In the genomic region with DNA sequence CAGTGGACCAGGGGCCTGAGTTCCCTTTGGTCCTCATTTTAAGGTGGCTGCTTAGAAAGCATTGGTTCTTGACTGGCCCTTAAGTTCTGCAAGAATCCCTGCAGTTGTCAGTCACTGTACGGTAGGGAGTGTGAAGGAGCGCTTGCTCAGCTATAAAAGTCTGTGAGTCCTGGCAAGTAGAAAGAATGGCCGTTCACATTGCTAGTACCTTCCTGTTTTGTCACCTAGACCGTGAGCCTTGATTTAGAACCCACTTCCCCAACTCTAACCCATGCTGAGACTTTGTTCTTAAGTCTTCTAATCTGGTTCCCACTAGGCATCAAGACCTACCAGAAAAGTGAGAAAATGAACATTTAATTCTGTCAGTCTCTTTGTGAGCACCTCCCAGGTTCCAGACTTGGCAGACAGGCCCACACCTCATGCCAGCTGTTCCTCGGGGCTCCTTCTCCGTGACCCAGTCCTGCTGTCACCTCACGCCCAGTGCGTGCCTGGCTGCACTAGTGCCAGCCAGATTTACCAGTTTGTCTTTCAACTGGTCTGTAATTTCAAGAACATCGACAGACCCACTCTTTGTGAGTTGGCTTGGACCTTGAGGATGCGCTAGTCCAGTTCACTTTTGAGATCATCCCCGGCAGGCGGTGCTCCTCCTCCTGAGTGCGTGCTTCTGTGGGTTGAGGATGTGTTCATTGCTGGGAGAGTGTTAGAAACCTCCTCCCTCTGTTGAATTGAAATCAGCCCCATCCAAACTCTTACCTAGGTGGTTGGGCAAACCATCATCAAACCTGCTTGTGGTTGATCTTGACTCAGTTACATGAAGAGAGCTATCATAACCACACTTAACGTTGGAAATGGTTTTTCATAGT, we compare ENCODE assay signal across 13 cellular contexts.
DNase-seq lines count a peak whose midpoint lies in the region; ATAC-seq, FAIRE-seq and TF ChIP-seq lines count a peak whose summit lies in the region.
"Had no signal": no experiment of that assay in that cellular context is flagged by ENCODE, and none has a peak within 500 bp of the region (broad histone marks: within the 10 kb centered on the region; RNA-seq: fewer than 3 reads in every experiment).

No MANE protein-coding gene starts in this region.

- no peak for FAIRE-seq in GM12891 (lab: Jason Lieb, UNC)
- FAIRE-seq: endometrium had no signal

- H3K4me3 ChIP-seq in Karpas-422 (ENCODE audit: low read length): no peak overlapping the region
- H3K4me3 ChIP-seq: breast epithelium, smooth muscle cell had no signal

- no peak for TF ChIP-seq CTCF in nephron progenitor cell (IDR thresholded peaks at IDR 0.05)

- H3K9ac ChIP-seq in Karpas-422 (ENCODE audit: low read length): no peak overlapping the region

- no peak overlapping the region for H3K27ac ChIP-seq in Karpas-422 (ENCODE audit: low read length)
- H3K27ac ChIP-seq: breast epithelium had no signal

- peaks cover 15% of the 10 kb centered on the region; the same call in 1 of the 2 replicates for H4K20me1 ChIP-seq in Karpas-422 (ENCODE audit: insufficient read depth, low read depth, low read length)

- H3K27me3 Mint-ChIP-seq in activated CD4-positive, alpha-beta memory T cell treated with anti-CD3 and anti-CD28 coated beads for 36 hours: no peaks in the 10 kb centered on the region
- H3K27me3 Mint-ChIP-seq in activated CD4-positive, alpha-beta memory T cell treated with anti-CD3 and anti-CD28 coated beads, Interleukin-2, amount 10 ng/mL, durations not matched to agents 7 days and 5 days: no peaks in the 10 kb centered on the region
- H3K27me3 Mint-ChIP-seq in activated T-helper 2 cell treated with anti-CD3 and anti-CD28 coated beads, Interferon-gamma antibody, Interleukin-2, Interleukin-4, amounts not matched to agents 10 μg/mL and 5 μg/mL and 100 μg/mL, durations not matched to agents 14 hours and 24 hours and 36 hours (ENCODE audit: low read depth): no peaks in the 10 kb centered on the region
- H3K27me3 Mint-ChIP-seq in nephron progenitor cell (ENCODE audit: low read depth, poor library complexity): no peaks in the 10 kb centered on the region

- intact Hi-C loops in activated CD4-positive, alpha-beta memory T cell treated with anti-CD3 and anti-CD28 coated beads for 36 hours (cut with micrococcal nuclease): loop anchor here (1.0 to 10.0 kb wide), 4 partner anchors 12 to 259 kb away; no protein-coding TSS in a partner anchor
- intact Hi-C loops in activated T-helper 2 cell treated with anti-CD3 and anti-CD28 coated beads, Interferon-gamma antibody, Interleukin-2, Interleukin-4, amounts not matched to agents 10 μg/mL and 5 μg/mL and 100 μg/mL, durations not matched to agents 14 hours and 24 hours and 36 hours (cut with micrococcal nuclease): loop anchor here (1.0 to 10.0 kb wide), 5 partner anchors 12 to 439 kb away; partner anchors contain the start of genes INSIG1 and RBM33

- H3K9me2 ChIP-seq in Karpas-422 (replicated peaks; ENCODE audit: insufficient read depth, low read length): no peaks in the 10 kb centered on the region

- no peak overlapping the region for H3K4me2 ChIP-seq in Karpas-422 (ENCODE audit: low read depth, low read length, poor library complexity, severe bottlenecking)
- H3K4me2 ChIP-seq: smooth muscle cell had no signal

- peak; percentile 29 for ATAC-seq in HG02610 (IDR thresholded peaks at IDR 0.05; ENCODE audit: unreplicated experiment)
- ATAC-seq in GM18907 (IDR thresholded peaks at IDR 0.05; ENCODE audit: unreplicated experiment): no peak

- no peaks in the 10 kb centered on the region for H3K9me3 Mint-ChIP-seq in activated CD4-positive, alpha-beta memory T cell treated with anti-CD3 and anti-CD28 coated beads for 36 hours
- H3K9me3 Mint-ChIP-seq in activated CD4-positive, alpha-beta memory T cell treated with anti-CD3 and anti-CD28 coated beads, Interleukin-2, amount 10 ng/mL, durations not matched to agents 7 days and 5 days: no peaks in the 10 kb centered on the region
- H3K9me3 Mint-ChIP-seq in activated T-helper 2 cell treated with anti-CD3 and anti-CD28 coated beads, Interferon-gamma antibody, Interleukin-2, Interleukin-4, amounts not matched to agents 10 μg/mL and 5 μg/mL and 100 μg/mL, durations not matched to agents 14 hours and 24 hours and 36 hours: no peaks in the 10 kb centered on the region
- no peaks in the 10 kb centered on the region for H3K9me3 Mint-ChIP-seq in nephron progenitor cell

- H3K27me3 ChIP-seq in Karpas-422 (ENCODE audit: low read length): no peaks in the 10 kb centered on the region
- H3K27me3 ChIP-seq: breast epithelium had no signal

- CTCF ChIA-PET in activated CD4-positive, alpha-beta memory T cell treated with anti-CD3 and anti-CD28 coated beads for 36 hours (lab: Charles Lee): interaction anchor here (1.1 to 6.1 kb wide), 7 partner anchors 12 to 353 kb away, joined by 3 to 58 read pairs (median 5); partner anchors contain the start of gene RBM33
- CTCF ChIA-PET in activated CD4-positive, alpha-beta memory T cell treated with anti-CD3 and anti-CD28 coated beads, Interleukin-2, amount 10 ng/mL, durations not matched to agents 7 days and 5 days (lab: Charles Lee): interaction anchor here (1.5 to 2.0 kb wide), 2 partner anchors 34 to 90 kb away, joined by 4 to 6 read pairs; partner anchors contain the start of gene RBM33

- peaks cover 77% of the 10 kb centered on the region for H3K79me2 ChIP-seq in Karpas-422 (ENCODE audit: low read length)

- H3K36me3 Mint-ChIP-seq in activated CD4-positive, alpha-beta memory T cell treated with anti-CD3 and anti-CD28 coated beads for 36 hours: peaks cover 18% of the 10 kb centered on the region
- H3K36me3 Mint-ChIP-seq in activated CD4-positive, alpha-beta memory T cell treated with anti-CD3 and anti-CD28 coated beads, Interleukin-2, amount 10 ng/mL, durations not matched to agents 7 days and 5 days (ENCODE audit: low read depth): peaks cover 43% of the 10 kb centered on the region
- H3K36me3 Mint-ChIP-seq in activated T-helper 2 cell treated with anti-CD3 and anti-CD28 coated beads, Interferon-gamma antibody, Interleukin-2, Interleukin-4, amounts not matched to agents 10 μg/mL and 5 μg/mL and 100 μg/mL, durations not matched to agents 14 hours and 24 hours and 36 hours (ENCODE audit: low read depth): peaks cover 73% of the 10 kb centered on the region
- H3K36me3 Mint-ChIP-seq in nephron progenitor cell (ENCODE audit: low read depth): peaks cover 13% of the 10 kb centered on the region

- peaks cover 46% of the 10 kb centered on the region for H3K4me1 Mint-ChIP-seq in activated CD4-positive, alpha-beta memory T cell treated with anti-CD3 and anti-CD28 coated beads for 36 hours (ENCODE audit: low read depth)
- H3K4me1 Mint-ChIP-seq in activated CD4-positive, alpha-beta memory T cell treated with anti-CD3 and anti-CD28 coated beads, Interleukin-2, amount 10 ng/mL, durations not matched to agents 7 days and 5 days: peaks cover 22% of the 10 kb centered on the region
- peaks cover 55% of the 10 kb centered on the region for H3K4me1 Mint-ChIP-seq in activated T-helper 2 cell treated with anti-CD3 and anti-CD28 coated beads, Interferon-gamma antibody, Interleukin-2, Interleukin-4, amounts not matched to agents 10 μg/mL and 5 μg/mL and 100 μg/mL, durations not matched to agents 14 hours and 24 hours and 36 hours (ENCODE audit: low read depth)
- no peaks in the 10 kb centered on the region for H3K4me1 Mint-ChIP-seq in nephron progenitor cell

- no peaks in the 10 kb centered on the region for H3K9me3 ChIP-seq in Karpas-422 (ENCODE audit: low read length)
- H3K9me3 ChIP-seq: breast epithelium had no signal

- POLR2A ChIA-PET in activated CD4-positive, alpha-beta memory T cell treated with anti-CD3 and anti-CD28 coated beads for 36 hours (lab: Charles Lee): interaction anchor here (0.9 to 1.3 kb wide), 3 partner anchors 12 to 135 kb away, joined by 4 to 5 read pairs (median 4); no protein-coding TSS in a partner anchor
- POLR2A ChIA-PET in activated CD4-positive, alpha-beta memory T cell treated with anti-CD3 and anti-CD28 coated beads, Interleukin-2, amount 10 ng/mL, durations not matched to agents 7 days and 5 days (lab: Charles Lee): interaction anchor here (1.1 kb wide), 1 partner anchor 31 kb away, joined by 4 read pairs; no protein-coding TSS in a partner anchor

- no peak overlapping the region for H3K4me3 Mint-ChIP-seq in activated CD4-positive, alpha-beta memory T cell treated with anti-CD3 and anti-CD28 coated beads for 36 hours
- no peak overlapping the region for H3K4me3 Mint-ChIP-seq in activated CD4-positive, alpha-beta memory T cell treated with anti-CD3 and anti-CD28 coated beads, Interleukin-2, amount 10 ng/mL, durations not matched to agents 7 days and 5 days
- H3K4me3 Mint-ChIP-seq in activated T-helper 2 cell treated with anti-CD3 and anti-CD28 coated beads, Interferon-gamma antibody, Interleukin-2, Interleukin-4, amounts not matched to agents 10 μg/mL and 5 μg/mL and 100 μg/mL, durations not matched to agents 14 hours and 24 hours and 36 hours (ENCODE audit: low read depth): peak overlapping the region; percentile 3
- H3K4me3 Mint-ChIP-seq in nephron progenitor cell: no peak overlapping the region

- peaks cover 36% of the 10 kb centered on the region for H3K4me1 ChIP-seq in Karpas-422 (ENCODE audit: low read length)
- H3K4me1 ChIP-seq: breast epithelium had no signal

- peaks cover 10% of the 10 kb centered on the region; the same call in 1 of the 2 replicates for H3K36me3 ChIP-seq in Karpas-422 (ENCODE audit: insufficient read depth, low read length)
- H3K36me3 ChIP-seq: breast epithelium had no signal

- H2AFZ ChIP-seq in Karpas-422 (ENCODE audit: low read length): no peak overlapping the region

- TF ChIP-seq POLR2A in GM12891 (IDR thresholded peaks at IDR 0.05; ENCODE audit: low read depth, low read length): no peak

- DNase-seq in activated CD4-positive, alpha-beta memory T cell treated with anti-CD3 and anti-CD28 coated beads for 36 hours: peak; percentile 52
- no peak for DNase-seq in activated CD4-positive, alpha-beta memory T cell treated with anti-CD3 and anti-CD28 coated beads, Interleukin-2, amount 10 ng/mL, durations not matched to agents 7 days and 5 days
- DNase-seq in activated T-helper 2 cell treated with anti-CD3 and anti-CD28 coated beads, Interferon-gamma antibody, Interleukin-2, Interleukin-4, amounts not matched to agents 10 μg/mL and 5 μg/mL and 100 μg/mL, durations not matched to agents 14 hours and 24 hours and 36 hours (ENCODE audit: low spot score): no peak
- DNase-seq in nephron progenitor cell (no peak), GM12891 (ENCODE audit: insufficient read length, low spot score) (no peak), Karpas-422 (no peak)
- DNase-seq: NCI-H2171, OCI-M1 had no signal

- peak overlapping the region; percentile 48 for H3K27ac Mint-ChIP-seq in activated CD4-positive, alpha-beta memory T cell treated with anti-CD3 and anti-CD28 coated beads for 36 hours
- H3K27ac Mint-ChIP-seq in activated CD4-positive, alpha-beta memory T cell treated with anti-CD3 and anti-CD28 coated beads, Interleukin-2, amount 10 ng/mL, durations not matched to agents 7 days and 5 days: no peak overlapping the region
- peak overlapping the region; percentile 72 for H3K27ac Mint-ChIP-seq in activated T-helper 2 cell treated with anti-CD3 and anti-CD28 coated beads, Interferon-gamma antibody, Interleukin-2, Interleukin-4, amounts not matched to agents 10 μg/mL and 5 μg/mL and 100 μg/mL, durations not matched to agents 14 hours and 24 hours and 36 hours
- peak overlapping the region; percentile 89 for H3K27ac Mint-ChIP-seq in nephron progenitor cell

TF ChIP-seq in GM12891, 5 proteins besides CTCF, POLR2A, EP300 and RAD21 (continues in another document):
- no peak for TF ChIP-seq TAF1 (IDR thresholded peaks at IDR 0.05; ENCODE audit: low read depth, low read length)
